1 cellular context compared by ENCODE assay signal in the genomic region with DNA sequence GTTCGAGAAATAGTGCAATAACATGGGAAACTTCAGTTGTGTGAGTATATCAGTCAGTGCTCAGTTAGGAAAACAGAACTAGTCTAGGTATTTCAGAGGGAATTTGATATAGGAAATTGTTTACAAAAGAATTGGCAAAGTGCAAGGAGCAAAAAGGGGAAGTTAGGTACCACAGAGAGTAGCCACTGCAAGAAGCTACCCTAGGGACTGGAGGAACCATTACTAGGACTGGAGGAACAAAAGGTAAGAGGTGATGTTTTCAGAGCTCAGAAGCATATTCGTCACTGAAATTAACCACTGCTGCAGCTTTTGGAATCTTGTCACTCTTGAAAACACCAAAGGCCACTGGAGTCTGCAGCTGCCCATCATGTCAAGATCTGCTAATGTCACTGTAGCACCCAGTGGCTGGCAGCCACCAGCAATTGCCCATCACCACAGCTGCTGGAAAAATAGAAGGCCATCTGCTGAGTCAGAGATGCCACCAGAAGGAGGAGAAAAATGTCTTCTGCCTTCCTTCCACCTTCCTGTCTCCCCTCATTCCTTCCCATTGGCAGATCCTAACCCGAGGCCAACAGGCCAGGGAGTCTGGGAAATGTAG.
TF ChIP-seq lines count a peak whose summit lies in the region.

No MANE protein-coding gene starts in this region.

TF ChIP-seq in GM12878, 131 proteins besides CTCF, POLR2A, EP300 and RAD21 (continued from another document):
- TF ChIP-seq, protein P1, sequence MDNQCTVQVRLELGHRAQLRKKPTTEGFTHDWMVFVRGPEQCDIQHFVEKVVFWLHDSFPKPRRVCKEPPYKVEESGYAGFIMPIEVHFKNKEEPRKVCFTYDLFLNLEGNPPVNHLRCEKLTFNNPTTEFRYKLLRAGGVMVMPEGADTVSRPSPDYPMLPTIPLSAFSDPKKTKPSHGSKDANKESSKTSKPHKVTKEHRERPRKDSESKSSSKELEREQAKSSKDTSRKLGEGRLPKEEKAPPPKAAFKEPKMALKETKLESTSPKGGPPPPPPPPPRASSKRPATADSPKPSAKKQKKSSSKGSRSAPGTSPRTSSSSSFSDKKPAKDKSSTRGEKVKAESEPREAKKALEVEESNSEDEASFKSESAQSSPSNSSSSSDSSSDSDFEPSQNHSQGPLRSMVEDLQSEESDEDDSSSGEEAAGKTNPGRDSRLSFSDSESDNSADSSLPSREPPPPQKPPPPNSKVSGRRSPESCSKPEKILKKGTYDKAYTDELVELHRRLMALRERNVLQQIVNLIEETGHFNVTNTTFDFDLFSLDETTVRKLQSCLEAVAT (IDR thresholded peaks at IDR 0.05): no peak
- peak; percentile 13; the same call in 1 of the 2 replicates for TF ChIP-seq SPI1 (IDR thresholded peaks at IDR 0.05; ENCODE audit: borderline replicate concordance, insufficient read depth, low read depth, low read length)
- TF ChIP-seq, protein P2, sequence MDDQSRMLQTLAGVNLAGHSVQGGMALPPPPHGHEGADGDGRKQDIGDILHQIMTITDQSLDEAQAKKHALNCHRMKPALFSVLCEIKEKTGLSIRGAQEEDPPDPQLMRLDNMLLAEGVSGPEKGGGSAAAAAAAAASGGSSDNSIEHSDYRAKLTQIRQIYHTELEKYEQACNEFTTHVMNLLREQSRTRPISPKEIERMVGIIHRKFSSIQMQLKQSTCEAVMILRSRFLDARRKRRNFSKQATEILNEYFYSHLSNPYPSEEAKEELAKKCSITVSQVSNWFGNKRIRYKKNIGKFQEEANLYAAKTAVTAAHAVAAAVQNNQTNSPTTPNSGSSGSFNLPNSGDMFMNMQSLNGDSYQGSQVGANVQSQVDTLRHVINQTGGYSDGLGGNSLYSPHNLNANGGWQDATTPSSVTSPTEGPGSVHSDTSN (IDR thresholded peaks at IDR 0.05; ENCODE audit: insufficient replicate concordance, low read depth, low read length): peak; percentile 52
- no peak for TF ChIP-seq MYC (IDR thresholded peaks at IDR 0.05; ENCODE audit: insufficient read depth, insufficient read length, insufficient replicate concordance, low read length, severe bottlenecking)
- TF ChIP-seq MEF2B (IDR thresholded peaks at IDR 0.05; ENCODE audit: partially characterized antibody, poor library complexity, severe bottlenecking): no peak
- TF ChIP-seq, protein P3, sequence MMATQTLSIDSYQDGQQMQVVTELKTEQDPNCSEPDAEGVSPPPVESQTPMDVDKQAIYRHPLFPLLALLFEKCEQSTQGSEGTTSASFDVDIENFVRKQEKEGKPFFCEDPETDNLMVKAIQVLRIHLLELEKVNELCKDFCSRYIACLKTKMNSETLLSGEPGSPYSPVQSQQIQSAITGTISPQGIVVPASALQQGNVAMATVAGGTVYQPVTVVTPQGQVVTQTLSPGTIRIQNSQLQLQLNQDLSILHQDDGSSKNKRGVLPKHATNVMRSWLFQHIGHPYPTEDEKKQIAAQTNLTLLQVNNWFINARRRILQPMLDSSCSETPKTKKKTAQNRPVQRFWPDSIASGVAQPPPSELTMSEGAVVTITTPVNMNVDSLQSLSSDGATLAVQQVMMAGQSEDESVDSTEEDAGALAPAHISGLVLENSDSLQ (IDR thresholded peaks at IDR 0.05): peak; percentile 83; the same call in 1 of the 2 replicates
- TF ChIP-seq NFYA (IDR thresholded peaks at IDR 0.05; ENCODE audit: borderline replicate concordance, low read depth, low read length): no peak
